ENCODE assay signal across 1 cellular context in the genomic region with DNA sequence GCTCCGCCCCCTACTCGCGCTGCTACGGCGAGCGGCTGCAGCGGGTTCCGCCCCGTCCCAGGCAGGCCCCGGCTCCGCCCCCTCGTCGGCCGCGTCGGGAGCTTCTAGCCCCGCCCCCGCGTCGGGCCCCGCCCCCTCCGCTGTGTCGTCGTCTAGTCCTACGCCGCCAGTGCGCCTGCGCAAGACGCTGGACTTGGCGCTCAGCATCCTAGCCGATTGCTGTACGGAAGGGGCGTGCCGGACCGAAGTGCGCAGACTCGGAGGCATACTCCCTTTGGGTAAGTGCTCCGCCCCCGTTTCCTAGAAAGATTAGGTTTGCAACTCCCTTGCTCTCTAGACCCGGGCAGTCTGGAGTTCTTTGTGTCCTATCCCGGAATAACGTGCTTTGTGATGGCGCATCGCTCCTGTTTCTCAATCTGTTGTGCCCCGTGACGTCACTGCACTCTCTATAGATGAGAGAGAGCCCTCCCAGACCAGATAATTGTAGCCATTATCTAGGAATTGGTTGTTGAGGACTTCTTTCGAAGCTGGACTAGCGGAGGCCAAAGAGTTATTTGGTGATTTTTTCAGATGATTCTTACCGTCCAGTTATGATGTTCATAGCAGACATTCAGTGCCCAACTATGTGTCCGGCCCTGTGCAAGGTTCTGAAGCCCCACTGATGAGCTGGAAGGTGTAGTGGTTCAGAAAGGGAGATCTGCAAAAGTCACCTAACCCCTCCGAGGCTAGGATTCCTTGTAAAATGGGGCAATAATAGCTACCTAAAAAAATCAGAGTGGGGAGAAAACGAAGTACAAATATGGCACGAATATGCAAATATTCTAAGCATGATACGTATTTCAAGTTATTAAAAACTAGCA.
TF ChIP-seq lines count a peak whose summit lies in the region.

No MANE protein-coding gene starts in this region.

TF ChIP-seq in GM12878, 131 proteins besides CTCF, POLR2A, EP300 and RAD21:
- no peak for TF ChIP-seq MTA2 (IDR thresholded peaks at IDR 0.05; ENCODE audit: low read depth)
- TF ChIP-seq SP1 (IDR thresholded peaks at IDR 0.05; ENCODE audit: low read depth, low read length), result no peak
- TF ChIP-seq MEF2A (IDR thresholded peaks at IDR 0.05; ENCODE audit: insufficient read depth, low read depth, low read length), result no peak
- no peak for TF ChIP-seq E2F8 (IDR thresholded peaks at IDR 0.05; ENCODE audit: low read depth, partially characterized antibody)
- TF ChIP-seq NFIC (IDR thresholded peaks at IDR 0.05; ENCODE audit: low read depth, low read length), result no peak
- TF ChIP-seq CHD2 (IDR thresholded peaks at IDR 0.05; ENCODE audit: borderline replicate concordance, low read depth, low read length), result no peak; the same call in 1 of the 2 replicates
- TF ChIP-seq NRF1 (conservative IDR thresholded peaks at IDR 0.05; ENCODE audit: low read depth, low read length), result peak; percentile 92
- TF ChIP-seq ATF7 (IDR thresholded peaks at IDR 0.05; ENCODE audit: low read depth), result peak; percentile 67
- no peak for TF ChIP-seq BACH1 (IDR thresholded peaks at IDR 0.05; ENCODE audit: borderline replicate concordance)
- TF ChIP-seq RELA (IDR thresholded peaks at IDR 0.05; ENCODE audit: borderline replicate concordance, partially characterized antibody), result peak; percentile 29
- TF ChIP-seq ZBTB11 (CRISPR knock-in tag; IDR thresholded peaks at IDR 0.05), result no peak
- no peak for TF ChIP-seq REST (IDR thresholded peaks at IDR 0.05; ENCODE audit: low read depth, low read length)
- TF ChIP-seq ATF3 (IDR thresholded peaks at IDR 0.05; ENCODE audit: borderline replicate concordance, extremely low read depth, low read depth, low read length), result no peak
- peak; percentile 74 for TF ChIP-seq CREM (IDR thresholded peaks at IDR 0.05; ENCODE audit: low read depth)
- no peak for TF ChIP-seq LARP7 (IDR thresholded peaks at IDR 0.05)
- TF ChIP-seq E4F1 (IDR thresholded peaks at IDR 0.05; ENCODE audit: borderline replicate concordance, partially characterized antibody), result peak; percentile 17
- TF ChIP-seq, protein P1, sequence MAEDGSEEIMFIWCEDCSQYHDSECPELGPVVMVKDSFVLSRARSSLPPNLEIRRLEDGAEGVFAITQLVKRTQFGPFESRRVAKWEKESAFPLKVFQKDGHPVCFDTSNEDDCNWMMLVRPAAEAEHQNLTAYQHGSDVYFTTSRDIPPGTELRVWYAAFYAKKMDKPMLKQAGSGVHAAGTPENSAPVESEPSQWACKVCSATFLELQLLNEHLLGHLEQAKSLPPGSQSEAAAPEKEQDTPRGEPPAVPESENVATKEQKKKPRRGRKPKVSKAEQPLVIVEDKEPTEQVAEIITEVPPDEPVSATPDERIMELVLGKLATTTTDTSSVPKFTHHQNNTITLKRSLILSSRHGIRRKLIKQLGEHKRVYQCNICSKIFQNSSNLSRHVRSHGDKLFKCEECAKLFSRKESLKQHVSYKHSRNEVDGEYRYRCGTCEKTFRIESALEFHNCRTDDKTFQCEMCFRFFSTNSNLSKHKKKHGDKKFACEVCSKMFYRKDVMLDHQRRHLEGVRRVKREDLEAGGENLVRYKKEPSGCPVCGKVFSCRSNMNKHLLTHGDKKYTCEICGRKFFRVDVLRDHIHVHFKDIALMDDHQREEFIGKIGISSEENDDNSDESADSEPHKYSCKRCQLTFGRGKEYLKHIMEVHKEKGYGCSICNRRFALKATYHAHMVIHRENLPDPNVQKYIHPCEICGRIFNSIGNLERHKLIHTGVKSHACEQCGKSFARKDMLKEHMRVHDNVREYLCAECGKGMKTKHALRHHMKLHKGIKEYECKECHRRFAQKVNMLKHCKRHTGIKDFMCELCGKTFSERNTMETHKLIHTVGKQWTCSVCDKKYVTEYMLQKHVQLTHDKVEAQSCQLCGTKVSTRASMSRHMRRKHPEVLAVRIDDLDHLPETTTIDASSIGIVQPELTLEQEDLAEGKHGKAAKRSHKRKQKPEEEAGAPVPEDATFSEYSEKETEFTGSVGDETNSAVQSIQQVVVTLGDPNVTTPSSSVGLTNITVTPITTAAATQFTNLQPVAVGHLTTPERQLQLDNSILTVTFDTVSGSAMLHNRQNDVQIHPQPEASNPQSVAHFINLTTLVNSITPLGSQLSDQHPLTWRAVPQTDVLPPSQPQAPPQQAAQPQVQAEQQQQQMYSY (CRISPR knock-in tag; IDR thresholded peaks at IDR 0.05), result no peak
- TF ChIP-seq STAT3 (IDR thresholded peaks at IDR 0.05; ENCODE audit: low read depth, low read length), result no peak
- no peak for TF ChIP-seq SMC3 (IDR thresholded peaks at IDR 0.05; ENCODE audit: borderline replicate concordance, low read length)
- TF ChIP-seq CHD1 (IDR thresholded peaks at IDR 0.05; ENCODE audit: low read depth, low read length), result 0 out of 2 replicates have a peak, but pooled peaks have one; percentile 54
- TF ChIP-seq ZBTB4 (CRISPR knock-in tag; IDR thresholded peaks at IDR 0.05), result no peak
- no peak for TF ChIP-seq EZH2 (IDR thresholded peaks at IDR 0.05; ENCODE audit: borderline replicate concordance, control insufficient read depth, low read depth, low read length)
- TF ChIP-seq, protein P2, sequence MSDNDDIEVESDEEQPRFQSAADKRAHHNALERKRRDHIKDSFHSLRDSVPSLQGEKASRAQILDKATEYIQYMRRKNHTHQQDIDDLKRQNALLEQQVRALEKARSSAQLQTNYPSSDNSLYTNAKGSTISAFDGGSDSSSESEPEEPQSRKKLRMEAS (IDR thresholded peaks at IDR 0.05; ENCODE audit: low read depth, low read length), result no peak; the same call in 1 of the 2 replicates
- TF ChIP-seq SIN3A (IDR thresholded peaks at IDR 0.05; ENCODE audit: low read depth, low read length), result no peak
- no peak for TF ChIP-seq SIX5 (IDR thresholded peaks at IDR 0.05; ENCODE audit: low read depth, low read length, severe bottlenecking)
- TF ChIP-seq POLR2AphosphoS2 (IDR thresholded peaks at IDR 0.05; ENCODE audit: low read depth, low read length), result peak; percentile 63; the same call in 1 of the 2 replicates
- TF ChIP-seq, protein P3, sequence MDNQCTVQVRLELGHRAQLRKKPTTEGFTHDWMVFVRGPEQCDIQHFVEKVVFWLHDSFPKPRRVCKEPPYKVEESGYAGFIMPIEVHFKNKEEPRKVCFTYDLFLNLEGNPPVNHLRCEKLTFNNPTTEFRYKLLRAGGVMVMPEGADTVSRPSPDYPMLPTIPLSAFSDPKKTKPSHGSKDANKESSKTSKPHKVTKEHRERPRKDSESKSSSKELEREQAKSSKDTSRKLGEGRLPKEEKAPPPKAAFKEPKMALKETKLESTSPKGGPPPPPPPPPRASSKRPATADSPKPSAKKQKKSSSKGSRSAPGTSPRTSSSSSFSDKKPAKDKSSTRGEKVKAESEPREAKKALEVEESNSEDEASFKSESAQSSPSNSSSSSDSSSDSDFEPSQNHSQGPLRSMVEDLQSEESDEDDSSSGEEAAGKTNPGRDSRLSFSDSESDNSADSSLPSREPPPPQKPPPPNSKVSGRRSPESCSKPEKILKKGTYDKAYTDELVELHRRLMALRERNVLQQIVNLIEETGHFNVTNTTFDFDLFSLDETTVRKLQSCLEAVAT (IDR thresholded peaks at IDR 0.05), result no peak
